8 cellular contexts compared by ENCODE assay signal in the genomic region with DNA sequence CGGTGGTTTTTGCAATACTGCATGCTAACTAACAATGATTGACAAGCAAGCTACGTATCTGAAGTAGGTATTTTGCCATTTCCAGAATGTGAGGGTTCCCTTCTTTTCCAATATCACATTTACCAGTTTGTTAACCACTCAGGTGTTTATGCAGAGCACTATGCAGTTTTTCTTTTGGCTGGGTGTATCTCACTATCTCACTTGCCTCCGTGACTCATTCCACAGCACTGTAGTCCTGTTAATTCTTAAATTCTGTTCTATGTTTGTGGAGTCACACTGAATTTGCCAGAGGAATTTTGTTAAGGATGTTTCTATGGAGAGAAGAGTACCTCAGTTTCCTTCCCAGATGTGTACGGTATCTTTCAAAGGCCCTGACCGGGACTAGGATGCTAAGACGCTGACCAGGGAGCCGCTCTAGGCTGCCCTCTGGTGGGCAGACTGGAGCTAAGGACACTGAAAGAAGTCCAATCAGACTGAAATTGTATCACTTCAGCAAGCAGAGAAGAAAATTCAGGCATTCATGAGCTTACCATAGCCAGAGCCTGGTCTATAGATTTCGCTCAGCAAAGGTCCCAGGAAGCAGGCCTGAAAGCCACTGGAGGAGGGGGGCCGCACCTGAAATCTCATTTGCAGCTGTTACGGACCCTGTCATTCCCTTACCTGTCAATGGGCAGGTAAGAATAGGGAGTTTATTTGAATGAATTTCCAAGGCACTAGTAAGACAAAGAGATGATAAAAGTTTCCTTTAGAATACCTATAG.
DNase-seq lines count a peak whose midpoint lies in the region; ATAC-seq and TF ChIP-seq lines count a peak whose summit lies in the region.

No MANE protein-coding gene starts in this region.

- no peak overlapping the region for H3K27ac ChIP-seq in HCT116 (ENCODE audit: low read depth, low read length)

- no peaks in the 10 kb centered on the region for H3K4me1 ChIP-seq in HCT116 (ENCODE audit: control insufficient read depth in 1 of 2, insufficient read depth in 2 of 2, low read length in 2 of 2)

- peak; percentile 24 for DNase-seq in AG08396 (ENCODE audit: low spot score)
- DNase-seq in GM12865 (ENCODE audit: low read depth): peak; percentile 68
- peak; percentile 46 for DNase-seq in HCT116 (ENCODE audit: low read depth, low spot score)
- DNase-seq in Kasumi-1 (lab: John Stamatoyannopoulos, UW): peak; percentile 30 to 61
- DNase-seq in WTC11 (ENCODE audit: low spot score): peak; percentile 70
- peak; percentile 73 for DNase-seq in fibroblast of the aortic adventitia (ENCODE audit: low read depth)
- DNase-seq in nucleus accumbens (lab: John Stamatoyannopoulos, UW): peak in 47 of 56 donors; percentile 0 to 80 (median 29)
- no peak for DNase-seq in DMS79 treated with DMSO at 0.1 percent for 48 hours (lab: John Stamatoyannopoulos, UW)

- H2AFZ ChIP-seq in HCT116 (ENCODE audit: low read depth, low read length, poor library complexity, severe bottlenecking): peak overlapping the region; percentile 28

- H3K36me3 ChIP-seq in HCT116 (ENCODE audit: control insufficient read depth in 1 of 2, insufficient read depth in 2 of 2, low read length in 2 of 2): no peaks in the 10 kb centered on the region

- POLR2A ChIA-PET in HCT116 (lab: Charles Lee) (no interaction called here), WTC11 (lab: Charles Lee) (no interaction called here)

- no peak for TF ChIP-seq POLR2A in HCT116 (IDR thresholded peaks at IDR 0.05; ENCODE audit: borderline replicate concordance, extremely low read depth, insufficient read depth, insufficient read length)

- no peak overlapping the region for H3K4me3 Mint-ChIP-seq in WTC11

- H3K9me3 Mint-ChIP-seq in WTC11: peaks cover 6% of the 10 kb centered on the region

- no peak overlapping the region for H3K4me2 ChIP-seq in HCT116 (ENCODE audit: low read length)

- no peaks in the 10 kb centered on the region for H3K79me2 ChIP-seq in HCT116 (ENCODE audit: insufficient read depth, low read length)

- no peaks in the 10 kb centered on the region for H3K9me2 ChIP-seq in HCT116 (ENCODE audit: insufficient read depth)

- H3K36me3 Mint-ChIP-seq in WTC11: no peaks in the 10 kb centered on the region

- no peaks in the 10 kb centered on the region for H4K20me1 ChIP-seq in HCT116 (ENCODE audit: insufficient read depth)

- TF ChIP-seq CTCF in GM12865 (IDR thresholded peaks at IDR 0.05; ENCODE audit: insufficient read depth, low read depth, low read length, missing control alignments) (peak; percentile 88), HCT116 (IDR thresholded peaks at IDR 0.05 in 2 of 3, conservative IDR thresholded peaks at IDR 0.05 in 1 of 3; ENCODE audit: borderline replicate concordance in 1 of 3, insufficient read depth in 1 of 3, low read depth in 2 of 3, low read length in 2 of 3) (peak; percentile 46 to 89 (median 84); a peak in 5 of 6 replicates), WTC11 (IDR thresholded peaks at IDR 0.05) (peak; percentile 84), fibroblast of the aortic adventitia (IDR thresholded peaks at IDR 0.05; ENCODE audit: insufficient read depth, low read length) (peak; percentile 92)

- no peaks in the 10 kb centered on the region for H3K27me3 ChIP-seq in HCT116 (ENCODE audit: insufficient read depth, low read length)

- H3K27ac Mint-ChIP-seq in WTC11: no peak overlapping the region

- BruUV-seq in HCT116 (replicated peaks; lab: Mats Ljungman, UMichigan): no TSS peak

- RAD21 ChIA-PET in HCT116 (lab: Charles Lee; ENCODE audit: low non-redundant PET in 1 of 2, low total read pairs in 2 of 2, uncharacterized antibody in 2 of 2, unreplicated experiment in 2 of 2): interaction anchor here (0.9 to 1.0 kb wide), 2 partner anchors 306 to 531 kb away, joined by 4 to 5 read pairs; no protein-coding TSS in a partner anchor

- no peaks in the 10 kb centered on the region for H3K9me3 ChIP-seq in HCT116 (ENCODE audit: control insufficient read depth in 1 of 2, insufficient read depth in 1 of 2, low read depth in 1 of 2, low read length in 2 of 2)

- H3K9ac ChIP-seq in HCT116 (ENCODE audit: low read length): no peak overlapping the region

- H3K4me1 Mint-ChIP-seq in WTC11: no peaks in the 10 kb centered on the region

- CTCF ChIA-PET in HCT116 (lab: Charles Lee) (interaction anchor here (0.6 to 1.1 kb wide), 11 partner anchors 10 to 615 kb away, joined by 3 to 11 read pairs (median 3); no protein-coding TSS in a partner anchor), WTC11 (lab: Charles Lee) (interaction anchor here (0.6 to 1.6 kb wide), 15 partner anchors 11 to 1435 kb away, joined by 3 to 9 read pairs (median 3); no protein-coding TSS in a partner anchor)

- H3K4me3 ChIP-seq in GM12865 (ENCODE audit: low read depth, low read length) (no peak overlapping the region), HCT116 (replicated peaks in 1 of 2; ENCODE audit: low read depth in 1 of 2, low read length in 2 of 2) (no peak overlapping the region), fibroblast of the aortic adventitia (ENCODE audit: low read depth, low read length) (no peak overlapping the region)

- intact Hi-C loops in HCT116 (cut with micrococcal nuclease): loop anchor here (1.0 to 5.0 kb wide), 4 partner anchors 455 to 1455 kb away; no protein-coding TSS in a partner anchor

- TF ChIP-seq RAD21 in HCT116 (IDR thresholded peaks at IDR 0.05; ENCODE audit: low read depth): peak; percentile 73

- H3K27me3 Mint-ChIP-seq in WTC11 (ENCODE audit: low read depth): no peaks in the 10 kb centered on the region

- ATAC-seq in HCT116 (peak; percentile 99), WTC11 (peak; percentile 99)

TF ChIP-seq in HCT116, 20 proteins besides CTCF, POLR2A, EP300 and RAD21:
- TF ChIP-seq ZFX (IDR thresholded peaks at IDR 0.05): no peak
- TF ChIP-seq ZBTB33 (IDR thresholded peaks at IDR 0.05; ENCODE audit: extremely low read depth, insufficient replicate concordance, low read length): no peak
- TF ChIP-seq ELF1 (IDR thresholded peaks at IDR 0.05; ENCODE audit: borderline replicate concordance, low read depth): no peak
- TF ChIP-seq EZH2phosphoT487 (IDR thresholded peaks at IDR 0.05; ENCODE audit: borderline replicate concordance): no peak
- TF ChIP-seq ZNF274 (IDR thresholded peaks at IDR 0.05; ENCODE audit: low read depth, low read length): no peak
- no peak for TF ChIP-seq MAX (IDR thresholded peaks at IDR 0.05)
- no peak for TF ChIP-seq JUND (IDR thresholded peaks at IDR 0.05)
- TF ChIP-seq YY1 (IDR thresholded peaks at IDR 0.05; ENCODE audit: extremely low read depth, insufficient replicate concordance, low read depth, low read length): peak; percentile 11
- no peak for TF ChIP-seq TCF7L2 (IDR thresholded peaks at IDR 0.05; ENCODE audit: borderline replicate concordance, extremely low read depth, insufficient read depth, insufficient read length)

TF ChIP-seq in WTC11, 78 proteins besides CTCF, POLR2A, EP300 and RAD21 (continues in another document):
- TF ChIP-seq, protein P1, sequence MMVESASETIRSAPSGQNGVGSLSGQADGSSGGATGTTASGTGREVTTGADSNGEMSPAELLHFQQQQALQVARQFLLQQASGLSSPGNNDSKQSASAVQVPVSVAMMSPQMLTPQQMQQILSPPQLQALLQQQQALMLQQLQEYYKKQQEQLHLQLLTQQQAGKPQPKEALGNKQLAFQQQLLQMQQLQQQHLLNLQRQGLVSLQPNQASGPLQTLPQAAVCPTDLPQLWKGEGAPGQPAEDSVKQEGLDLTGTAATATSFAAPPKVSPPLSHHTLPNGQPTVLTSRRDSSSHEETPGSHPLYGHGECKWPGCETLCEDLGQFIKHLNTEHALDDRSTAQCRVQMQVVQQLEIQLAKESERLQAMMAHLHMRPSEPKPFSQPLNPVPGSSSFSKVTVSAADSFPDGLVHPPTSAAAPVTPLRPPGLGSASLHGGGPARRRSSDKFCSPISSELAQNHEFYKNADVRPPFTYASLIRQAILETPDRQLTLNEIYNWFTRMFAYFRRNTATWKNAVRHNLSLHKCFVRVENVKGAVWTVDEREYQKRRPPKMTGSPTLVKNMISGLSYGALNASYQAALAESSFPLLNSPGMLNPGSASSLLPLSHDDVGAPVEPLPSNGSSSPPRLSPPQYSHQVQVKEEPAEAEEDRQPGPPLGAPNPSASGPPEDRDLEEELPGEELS (CRISPR knock-in tag; IDR thresholded peaks at IDR 0.05): no peak
- TF ChIP-seq ZNF423 (CRISPR knock-in tag; IDR thresholded peaks at IDR 0.05): no peak
- no peak for TF ChIP-seq ZNF396 (CRISPR knock-in tag; IDR thresholded peaks at IDR 0.05; ENCODE audit: borderline replicate concordance)
- TF ChIP-seq ZNF138 (CRISPR knock-in tag; conservative IDR thresholded peaks at IDR 0.05): no peak
- TF ChIP-seq ARID4B (CRISPR knock-in tag; IDR thresholded peaks at IDR 0.05; ENCODE audit: borderline replicate concordance): no peak
